ENCODE assay signal across 1 cellular context in the genomic region with DNA sequence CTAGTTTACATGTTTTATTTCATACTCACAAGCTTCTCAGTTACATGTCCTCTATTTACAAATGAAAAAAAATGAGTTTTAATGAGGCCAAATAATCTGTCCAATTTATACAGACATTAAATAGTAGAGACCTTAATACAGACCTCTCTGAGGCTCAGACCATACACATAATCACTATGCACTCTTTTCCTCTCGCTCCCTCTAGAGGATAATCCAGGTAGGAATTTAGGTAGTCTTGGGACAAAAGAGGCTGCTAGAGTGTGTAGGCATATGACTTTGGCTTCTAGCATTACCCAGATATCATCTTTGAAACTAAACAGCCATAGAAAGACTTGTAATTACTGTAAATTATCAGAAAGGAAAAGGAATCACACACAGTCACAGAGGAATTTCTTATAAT.
TF ChIP-seq lines count a peak whose summit lies in the region.

No MANE protein-coding gene starts in this region.

TF ChIP-seq in GM12878, 131 proteins besides CTCF, POLR2A, EP300 and RAD21 (continued from another document):
- TF ChIP-seq, protein P1, sequence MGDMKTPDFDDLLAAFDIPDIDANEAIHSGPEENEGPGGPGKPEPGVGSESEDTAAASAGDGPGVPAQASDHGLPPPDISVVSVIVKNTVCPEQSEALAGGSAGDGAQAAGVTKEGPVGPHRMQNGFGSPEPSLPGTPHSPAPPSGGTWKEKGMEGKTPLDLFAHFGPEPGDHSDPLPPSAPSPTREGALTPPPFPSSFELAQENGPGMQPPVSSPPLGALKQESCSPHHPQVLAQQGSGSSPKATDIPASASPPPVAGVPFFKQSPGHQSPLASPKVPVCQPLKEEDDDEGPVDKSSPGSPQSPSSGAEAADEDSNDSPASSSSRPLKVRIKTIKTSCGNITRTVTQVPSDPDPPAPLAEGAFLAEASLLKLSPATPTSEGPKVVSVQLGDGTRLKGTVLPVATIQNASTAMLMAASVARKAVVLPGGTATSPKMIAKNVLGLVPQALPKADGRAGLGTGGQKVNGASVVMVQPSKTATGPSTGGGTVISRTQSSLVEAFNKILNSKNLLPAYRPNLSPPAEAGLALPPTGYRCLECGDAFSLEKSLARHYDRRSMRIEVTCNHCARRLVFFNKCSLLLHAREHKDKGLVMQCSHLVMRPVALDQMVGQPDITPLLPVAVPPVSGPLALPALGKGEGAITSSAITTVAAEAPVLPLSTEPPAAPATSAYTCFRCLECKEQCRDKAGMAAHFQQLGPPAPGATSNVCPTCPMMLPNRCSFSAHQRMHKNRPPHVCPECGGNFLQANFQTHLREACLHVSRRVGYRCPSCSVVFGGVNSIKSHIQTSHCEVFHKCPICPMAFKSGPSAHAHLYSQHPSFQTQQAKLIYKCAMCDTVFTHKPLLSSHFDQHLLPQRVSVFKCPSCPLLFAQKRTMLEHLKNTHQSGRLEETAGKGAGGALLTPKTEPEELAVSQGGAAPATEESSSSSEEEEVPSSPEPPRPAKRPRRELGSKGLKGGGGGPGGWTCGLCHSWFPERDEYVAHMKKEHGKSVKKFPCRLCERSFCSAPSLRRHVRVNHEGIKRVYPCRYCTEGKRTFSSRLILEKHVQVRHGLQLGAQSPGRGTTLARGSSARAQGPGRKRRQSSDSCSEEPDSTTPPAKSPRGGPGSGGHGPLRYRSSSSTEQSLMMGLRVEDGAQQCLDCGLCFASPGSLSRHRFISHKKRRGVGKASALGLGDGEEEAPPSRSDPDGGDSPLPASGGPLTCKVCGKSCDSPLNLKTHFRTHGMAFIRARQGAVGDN (IDR thresholded peaks at IDR 0.05), result no peak
- TF ChIP-seq TAF1 (IDR thresholded peaks at IDR 0.05; ENCODE audit: borderline replicate concordance, low read depth, low read length), result no peak
- TF ChIP-seq, protein P2, sequence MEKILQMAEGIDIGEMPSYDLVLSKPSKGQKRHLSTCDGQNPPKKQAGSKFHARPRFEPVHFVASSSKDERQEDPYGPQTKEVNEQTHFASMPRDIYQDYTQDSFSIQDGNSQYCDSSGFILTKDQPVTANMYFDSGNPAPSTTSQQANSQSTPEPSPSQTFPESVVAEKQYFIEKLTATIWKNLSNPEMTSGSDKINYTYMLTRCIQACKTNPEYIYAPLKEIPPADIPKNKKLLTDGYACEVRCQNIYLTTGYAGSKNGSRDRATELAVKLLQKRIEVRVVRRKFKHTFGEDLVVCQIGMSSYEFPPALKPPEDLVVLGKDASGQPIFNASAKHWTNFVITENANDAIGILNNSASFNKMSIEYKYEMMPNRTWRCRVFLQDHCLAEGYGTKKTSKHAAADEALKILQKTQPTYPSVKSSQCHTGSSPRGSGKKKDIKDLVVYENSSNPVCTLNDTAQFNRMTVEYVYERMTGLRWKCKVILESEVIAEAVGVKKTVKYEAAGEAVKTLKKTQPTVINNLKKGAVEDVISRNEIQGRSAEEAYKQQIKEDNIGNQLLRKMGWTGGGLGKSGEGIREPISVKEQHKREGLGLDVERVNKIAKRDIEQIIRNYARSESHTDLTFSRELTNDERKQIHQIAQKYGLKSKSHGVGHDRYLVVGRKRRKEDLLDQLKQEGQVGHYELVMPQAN (conservative IDR thresholded peaks at IDR 0.05), result no peak
- TF ChIP-seq, protein P3, sequence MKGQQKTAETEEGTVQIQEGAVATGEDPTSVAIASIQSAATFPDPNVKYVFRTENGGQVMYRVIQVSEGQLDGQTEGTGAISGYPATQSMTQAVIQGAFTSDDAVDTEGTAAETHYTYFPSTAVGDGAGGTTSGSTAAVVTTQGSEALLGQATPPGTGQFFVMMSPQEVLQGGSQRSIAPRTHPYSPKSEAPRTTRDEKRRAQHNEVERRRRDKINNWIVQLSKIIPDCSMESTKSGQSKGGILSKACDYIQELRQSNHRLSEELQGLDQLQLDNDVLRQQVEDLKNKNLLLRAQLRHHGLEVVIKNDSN (IDR thresholded peaks at IDR 0.05; ENCODE audit: borderline replicate concordance, extremely low read length, insufficient read depth, low read depth, low read length), result no peak
- TF ChIP-seq SIX5 (IDR thresholded peaks at IDR 0.05; ENCODE audit: low read depth, low read length, severe bottlenecking), result no peak
- no peak for TF ChIP-seq SPI1 (IDR thresholded peaks at IDR 0.05; ENCODE audit: borderline replicate concordance, insufficient read depth, low read depth, low read length)
- TF ChIP-seq, protein P4, sequence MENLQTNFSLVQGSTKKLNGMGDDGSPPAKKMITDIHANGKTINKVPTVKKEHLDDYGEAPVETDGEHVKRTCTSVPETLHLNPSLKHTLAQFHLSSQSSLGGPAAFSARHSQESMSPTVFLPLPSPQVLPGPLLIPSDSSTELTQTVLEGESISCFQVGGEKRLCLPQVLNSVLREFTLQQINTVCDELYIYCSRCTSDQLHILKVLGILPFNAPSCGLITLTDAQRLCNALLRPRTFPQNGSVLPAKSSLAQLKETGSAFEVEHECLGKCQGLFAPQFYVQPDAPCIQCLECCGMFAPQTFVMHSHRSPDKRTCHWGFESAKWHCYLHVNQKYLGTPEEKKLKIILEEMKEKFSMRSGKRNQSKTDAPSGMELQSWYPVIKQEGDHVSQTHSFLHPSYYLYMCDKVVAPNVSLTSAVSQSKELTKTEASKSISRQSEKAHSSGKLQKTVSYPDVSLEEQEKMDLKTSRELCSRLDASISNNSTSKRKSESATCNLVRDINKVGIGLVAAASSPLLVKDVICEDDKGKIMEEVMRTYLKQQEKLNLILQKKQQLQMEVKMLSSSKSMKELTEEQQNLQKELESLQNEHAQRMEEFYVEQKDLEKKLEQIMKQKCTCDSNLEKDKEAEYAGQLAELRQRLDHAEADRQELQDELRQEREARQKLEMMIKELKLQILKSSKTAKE (IDR thresholded peaks at IDR 0.05; ENCODE audit: low read depth, poor library complexity, severe bottlenecking), result no peak
- TF ChIP-seq KLF5 (IDR thresholded peaks at IDR 0.05; ENCODE audit: partially characterized antibody), result no peak
